31 cellular contexts compared by ENCODE assay signal in the genomic region with DNA sequence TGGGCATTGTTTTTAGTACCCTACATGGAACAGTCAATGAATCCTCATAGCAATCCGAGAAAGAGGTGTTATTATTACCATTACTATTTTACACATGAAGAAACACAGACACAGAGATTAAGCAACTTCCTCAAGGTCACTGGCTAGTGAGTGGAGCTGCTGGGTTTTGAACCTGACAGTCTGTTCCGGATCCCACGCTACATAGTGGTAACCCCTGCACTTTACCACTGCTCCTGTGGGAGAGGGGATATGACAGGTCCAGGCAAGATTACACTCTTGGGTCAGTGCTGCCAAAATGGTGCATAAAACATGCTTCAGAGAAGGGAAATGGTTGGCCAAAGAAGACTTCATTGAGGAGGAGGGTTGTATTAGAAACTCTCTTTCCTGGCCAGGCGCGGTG.
"Had no signal": no experiment of that assay in that cellular context is flagged by ENCODE, and none has a peak within 500 bp of the region (broad histone marks: within the 10 kb centered on the region; RNA-seq: fewer than 3 reads in every experiment).

No MANE protein-coding gene starts in this region.

- ATAC-seq: activated CD4-positive, CD25-positive, alpha-beta regulatory T cell treated with anti-CD3 and anti-CD28 coated beads, Interleukin-2, amount 50 U/mL, for 24 hours; activated CD8-positive, alpha-beta T cell treated with anti-CD3 and anti-CD28 coated beads for 36 hours; activated T-cell treated with anti-CD3 and anti-CD28 coated beads, Interleukin-2, amount 50 U/mL, for 4 hours; activated T-helper 17 cell treated with anti-CD3 and anti-CD28 coated beads, Interleukin-2, amount 50 U/mL, for 72 hours; body of pancreas; T-helper 17 cell had no signal

- H3K4me3 ChIP-seq: body of pancreas, esophagus squamous epithelium had no signal

- DNase-seq: activated B cell treated with CpG ODN at 0.5 μM for 24 hours; activated CD4-positive, alpha-beta T cell treated with anti-CD3 and anti-CD28 coated beads for 48 hours; activated CD4-positive, alpha-beta T cell treated with anti-CD3 and anti-CD28 coated beads, Interleukin-2, amount 50 U/mL, for 1 hour; activated CD4-positive, alpha-beta T cell treated with anti-CD3 and anti-CD28 coated beads, Interleukin-2, amount 50 U/mL, for 48 hours; activated CD8-positive, alpha-beta memory T cell treated with anti-CD3 and anti-CD28 coated beads for 24 hours; activated CD8-positive, alpha-beta T cell treated with anti-CD3 and anti-CD28 coated beads for 36 hours; activated effector memory CD4-positive, alpha-beta T cell treated with Interleukin-2 at 50 U/mL for 16 hours; activated gamma-delta T cell treated with Interleukin-2 at 50 U/mL for 16 hours; activated naive CD4-positive, alpha-beta T cell treated with anti-CD3 and anti-CD28 coated beads, Interleukin-2, amount 50 U/mL, for 16 hours; activated naive CD4-positive, alpha-beta T cell treated with Interleukin-2 at 50 U/mL for 16 hours; activated T-cell treated with anti-CD3 and anti-CD28 coated beads, Interleukin-2, amount 50 U/mL, for 4 hours; amygdala; aorta; body of pancreas; caudate nucleus; cortex of kidney; effector CD8-positive, alpha-beta T cell; esophagus squamous epithelium; foreskin fibroblast; glutamatergic neuron; T-helper 1 cell; T-helper 17 cell; T1000; WERI-Rb-1 had no signal

- FAIRE-seq: colon, endometrium, endothelial cell of umbilical vein, frontal cortex had no signal

- H3K9me3 ChIP-seq: body of pancreas, esophagus squamous epithelium had no signal

- H3K27me3 ChIP-seq: body of pancreas, esophagus squamous epithelium had no signal

- H3K27ac ChIP-seq: body of pancreas, epithelial cell of prostate, esophagus squamous epithelium, WERI-Rb-1 had no signal

- H3K36me3 ChIP-seq: esophagus squamous epithelium, WERI-Rb-1 had no signal

- H3K4me1 ChIP-seq: body of pancreas, esophagus squamous epithelium had no signal
